1 cellular context compared by ENCODE assay signal in the genomic region with DNA sequence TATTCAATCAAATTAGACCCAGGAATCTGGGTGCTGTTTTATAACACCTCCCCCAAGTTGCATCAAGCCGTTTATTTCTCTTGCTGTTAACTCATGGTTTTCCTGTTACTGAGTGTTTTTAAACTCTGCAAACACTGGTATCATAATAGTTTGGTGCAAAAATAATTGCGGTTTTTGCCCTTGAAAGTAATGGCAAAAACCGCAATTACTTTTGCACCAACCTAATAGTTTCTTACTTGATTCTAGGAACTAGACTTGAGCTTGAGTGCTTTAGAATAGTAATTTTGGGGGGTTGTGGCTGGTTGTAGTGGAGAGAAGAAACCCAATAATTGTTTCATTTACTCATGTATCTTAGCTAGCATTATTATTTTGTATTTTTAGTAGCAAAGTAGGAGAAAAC.
TF ChIP-seq lines count a peak whose summit lies in the region.

No MANE protein-coding gene starts in this region.

TF ChIP-seq in K562, 482 proteins besides CTCF, POLR2A, EP300 and RAD21 (continued from another document):
- TF ChIP-seq, protein P1, sequence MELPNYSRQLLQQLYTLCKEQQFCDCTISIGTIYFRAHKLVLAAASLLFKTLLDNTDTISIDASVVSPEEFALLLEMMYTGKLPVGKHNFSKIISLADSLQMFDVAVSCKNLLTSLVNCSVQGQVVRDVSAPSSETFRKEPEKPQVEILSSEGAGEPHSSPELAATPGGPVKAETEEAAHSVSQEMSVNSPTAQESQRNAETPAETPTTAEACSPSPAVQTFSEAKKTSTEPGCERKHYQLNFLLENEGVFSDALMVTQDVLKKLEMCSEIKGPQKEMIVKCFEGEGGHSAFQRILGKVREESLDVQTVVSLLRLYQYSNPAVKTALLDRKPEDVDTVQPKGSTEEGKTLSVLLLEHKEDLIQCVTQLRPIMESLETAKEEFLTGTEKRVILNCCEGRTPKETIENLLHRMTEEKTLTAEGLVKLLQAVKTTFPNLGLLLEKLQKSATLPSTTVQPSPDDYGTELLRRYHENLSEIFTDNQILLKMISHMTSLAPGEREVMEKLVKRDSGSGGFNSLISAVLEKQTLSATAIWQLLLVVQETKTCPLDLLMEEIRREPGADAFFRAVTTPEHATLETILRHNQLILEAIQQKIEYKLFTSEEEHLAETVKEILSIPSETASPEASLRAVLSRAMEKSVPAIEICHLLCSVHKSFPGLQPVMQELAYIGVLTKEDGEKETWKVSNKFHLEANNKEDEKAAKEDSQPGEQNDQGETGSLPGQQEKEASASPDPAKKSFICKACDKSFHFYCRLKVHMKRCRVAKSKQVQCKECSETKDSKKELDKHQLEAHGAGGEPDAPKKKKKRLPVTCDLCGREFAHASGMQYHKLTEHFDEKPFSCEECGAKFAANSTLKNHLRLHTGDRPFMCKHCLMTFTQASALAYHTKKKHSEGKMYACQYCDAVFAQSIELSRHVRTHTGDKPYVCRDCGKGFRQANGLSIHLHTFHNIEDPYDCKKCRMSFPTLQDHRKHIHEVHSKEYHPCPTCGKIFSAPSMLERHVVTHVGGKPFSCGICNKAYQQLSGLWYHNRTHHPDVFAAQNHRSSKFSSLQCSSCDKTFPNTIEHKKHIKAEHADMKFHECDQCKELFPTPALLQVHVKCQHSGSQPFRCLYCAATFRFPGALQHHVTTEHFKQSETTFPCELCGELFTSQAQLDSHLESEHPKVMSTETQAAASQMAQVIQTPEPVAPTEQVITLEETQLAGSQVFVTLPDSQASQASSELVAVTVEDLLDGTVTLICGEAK (IDR thresholded peaks at IDR 0.05), result peak; percentile 80
- TF ChIP-seq, protein P1 (CRISPR knock-in tag; IDR thresholded peaks at IDR 0.05), result no peak
- no peak for TF ChIP-seq ZNF764 (CRISPR knock-in tag; IDR thresholded peaks at IDR 0.05; ENCODE audit: low read depth)
